Comparison of ENCODE assay signal across 25 cellular contexts in the genomic region with DNA sequence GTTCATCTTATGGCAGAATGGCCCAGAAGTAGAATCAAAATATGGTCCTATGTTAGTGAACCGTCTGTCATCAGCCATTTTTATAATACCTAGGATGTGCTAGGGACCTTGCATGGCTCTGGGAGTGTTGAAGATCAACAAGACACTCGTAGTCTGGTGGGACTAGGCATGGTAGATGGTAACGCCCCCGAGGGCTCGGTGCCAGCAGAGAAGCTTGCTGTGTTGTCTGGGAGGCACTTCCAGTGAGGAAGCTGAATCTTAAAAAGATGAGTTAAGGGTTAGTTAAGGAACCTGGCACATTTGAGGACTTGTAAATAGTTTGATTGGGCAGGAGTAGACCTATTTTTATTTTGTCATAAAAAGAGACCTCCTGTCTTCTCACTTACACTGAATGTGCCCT.
"Had no signal": no experiment of that assay in that cellular context is flagged by ENCODE, and none has a peak within 500 bp of the region (broad histone marks: within the 10 kb centered on the region; RNA-seq: fewer than 3 reads in every experiment).

No MANE protein-coding gene starts in this region.

- DNase-seq: activated CD4-positive, alpha-beta T cell treated with anti-CD3 and anti-CD28 coated beads, Interleukin-2, amount 10 ng/mL, durations not matched to agents 24 days and 14 days; activated CD4-positive, alpha-beta T cell treated with anti-CD3 and anti-CD28 coated beads, Interleukin-2, amount 50 U/mL, for 4 hours; activated CD8-positive, alpha-beta T cell treated with anti-CD3 and anti-CD28 coated beads for 36 hours; activated gamma-delta T cell; activated naive CD4-positive, alpha-beta T cell treated with Interleukin-2 at 50 U/mL for 16 hours; activated naive CD8-positive, alpha-beta T cell treated with anti-CD3 and anti-CD28 coated beads, Interleukin-2, amount 10 ng/mL, durations not matched to agents 7 days and 5 days; activated T-cell treated with anti-CD3 and anti-CD28 coated beads, Interleukin-2, amount 50 U/mL, for 24 hours; amygdala; body of pancreas; NCI-H1105; NCI-H1417 treated with DMSO at 0.1 percent for 48 hours; NCI-H187 treated with DMSO at 0.1 percent for 48 hours; NCI-H2081; NCI-H2171 treated with DMSO at 0.1 percent for 48 hours; NCI-H2227 treated with DMSO at 0.1 percent for 48 hours; NCI-H446; NCI-H510A treated with DMSO at 0.1 percent for 48 hours; PC-9; T1000 had no signal

- H3K27ac ChIP-seq: ascending aorta, body of pancreas, breast epithelium, KMS-11, PC-9, RWPE1 had no signal

- H3K4me3 Mint-ChIP-seq: activated CD4-positive, alpha-beta T cell treated with anti-CD3 and anti-CD28 coated beads, Interleukin-2, amount 10 ng/mL, durations not matched to agents 24 days and 14 days; activated CD8-positive, alpha-beta T cell treated with anti-CD3 and anti-CD28 coated beads for 36 hours; activated naive CD4-positive, alpha-beta T cell treated with anti-CD3 and anti-CD28 coated beads, Interleukin-2, amount 50 U/mL, for 24 hours; activated naive CD8-positive, alpha-beta T cell treated with anti-CD3 and anti-CD28 coated beads, Interleukin-2, amount 10 ng/mL, durations not matched to agents 7 days and 5 days; activated T-cell treated with anti-CD3 and anti-CD28 coated beads, Interleukin-2, amount 50 U/mL, for 24 hours had no signal

- H3K9me3 Mint-ChIP-seq: activated CD4-positive, alpha-beta T cell treated with anti-CD3 and anti-CD28 coated beads, Interleukin-2, amount 10 ng/mL, durations not matched to agents 24 days and 14 days; activated CD8-positive, alpha-beta T cell treated with anti-CD3 and anti-CD28 coated beads for 36 hours; activated naive CD4-positive, alpha-beta T cell treated with anti-CD3 and anti-CD28 coated beads, Interleukin-2, amount 50 U/mL, for 24 hours; activated naive CD8-positive, alpha-beta T cell treated with anti-CD3 and anti-CD28 coated beads, Interleukin-2, amount 10 ng/mL, durations not matched to agents 7 days and 5 days; activated T-cell treated with anti-CD3 and anti-CD28 coated beads, Interleukin-2, amount 50 U/mL, for 24 hours; activated T-helper 2 cell treated with anti-CD3 and anti-CD28 coated beads, Interferon-gamma antibody, Interleukin-2, Interleukin-4, amounts not matched to agents 10 μg/mL and 5 μg/mL and 100 μg/mL, durations not matched to agents 14 hours and 24 hours and 36 hours had no signal

- H3K4me3 ChIP-seq: ascending aorta, body of pancreas, breast epithelium, PC-9 had no signal

- H3K27me3 Mint-ChIP-seq: activated CD4-positive, alpha-beta T cell treated with anti-CD3 and anti-CD28 coated beads, Interleukin-2, amount 10 ng/mL, durations not matched to agents 24 days and 14 days; activated CD8-positive, alpha-beta T cell treated with anti-CD3 and anti-CD28 coated beads for 36 hours; activated naive CD4-positive, alpha-beta T cell treated with anti-CD3 and anti-CD28 coated beads, Interleukin-2, amount 50 U/mL, for 24 hours; activated naive CD8-positive, alpha-beta T cell treated with anti-CD3 and anti-CD28 coated beads, Interleukin-2, amount 10 ng/mL, durations not matched to agents 7 days and 5 days; activated T-cell treated with anti-CD3 and anti-CD28 coated beads, Interleukin-2, amount 50 U/mL, for 24 hours had no signal

- H3K4me1 Mint-ChIP-seq: activated CD4-positive, alpha-beta T cell treated with anti-CD3 and anti-CD28 coated beads, Interleukin-2, amount 10 ng/mL, durations not matched to agents 24 days and 14 days; activated naive CD8-positive, alpha-beta T cell treated with anti-CD3 and anti-CD28 coated beads, Interleukin-2, amount 10 ng/mL, durations not matched to agents 7 days and 5 days had no signal

- H3K9me3 ChIP-seq: ascending aorta, body of pancreas, breast epithelium had no signal

- H3K4me1 ChIP-seq: ascending aorta, body of pancreas, breast epithelium had no signal

- H3K36me3 ChIP-seq: breast epithelium had no signal

- H3K27ac Mint-ChIP-seq: activated CD4-positive, alpha-beta T cell treated with anti-CD3 and anti-CD28 coated beads, Interleukin-2, amount 10 ng/mL, durations not matched to agents 24 days and 14 days; activated CD8-positive, alpha-beta T cell treated with anti-CD3 and anti-CD28 coated beads for 36 hours; activated naive CD4-positive, alpha-beta T cell treated with anti-CD3 and anti-CD28 coated beads, Interleukin-2, amount 50 U/mL, for 24 hours; activated naive CD8-positive, alpha-beta T cell treated with anti-CD3 and anti-CD28 coated beads, Interleukin-2, amount 10 ng/mL, durations not matched to agents 7 days and 5 days; activated T-helper 2 cell treated with anti-CD3 and anti-CD28 coated beads, Interferon-gamma antibody, Interleukin-2, Interleukin-4, amounts not matched to agents 10 μg/mL and 5 μg/mL and 100 μg/mL, durations not matched to agents 14 hours and 24 hours and 36 hours had no signal

- ATAC-seq: activated CD8-positive, alpha-beta T cell treated with anti-CD3 and anti-CD28 coated beads for 36 hours; body of pancreas had no signal

- H3K27me3 ChIP-seq: ascending aorta, body of pancreas, breast epithelium had no signal
